Comparison of ENCODE assay signal across 2 cellular contexts in genomic region chr16:56400458-56400857, GRCh38.
TF ChIP-seq lines count a peak whose summit lies in the region.

No MANE protein-coding gene starts in this region.

TF ChIP-seq in HCT116, 20 proteins besides CTCF, POLR2A, EP300 and RAD21:
- TF ChIP-seq CBX3 (IDR thresholded peaks at IDR 0.05; ENCODE audit: low read depth) (no peak), ELF1 (IDR thresholded peaks at IDR 0.05; ENCODE audit: borderline replicate concordance, low read depth) (no peak), YY1 (IDR thresholded peaks at IDR 0.05; ENCODE audit: extremely low read depth, insufficient replicate concordance, low read depth, low read length) (no peak), REST (IDR thresholded peaks at IDR 0.05; ENCODE audit: low read depth) (no peak), SRF (IDR thresholded peaks at IDR 0.05; ENCODE audit: low read depth) (no peak), FOSL1 (IDR thresholded peaks at IDR 0.05; ENCODE audit: low read depth) (no peak), SP1 (IDR thresholded peaks at IDR 0.05; ENCODE audit: low read depth) (no peak), POLR2AphosphoS5 (IDR thresholded peaks at IDR 0.05; ENCODE audit: low read depth, low read length) (no peak), EGR1 (IDR thresholded peaks at IDR 0.05; ENCODE audit: low read depth) (no peak), EZH2phosphoT487 (IDR thresholded peaks at IDR 0.05; ENCODE audit: borderline replicate concordance) (no peak), EZH2 (IDR thresholded peaks at IDR 0.05) (no peak), JUND (IDR thresholded peaks at IDR 0.05) (no peak), ZBTB33 (IDR thresholded peaks at IDR 0.05; ENCODE audit: extremely low read depth, insufficient replicate concordance, low read length) (no peak), ZNF274 (IDR thresholded peaks at IDR 0.05; ENCODE audit: low read depth, low read length) (no peak), SIN3A (IDR thresholded peaks at IDR 0.05; ENCODE audit: low read depth) (no peak), CEBPB (IDR thresholded peaks at IDR 0.05; ENCODE audit: low read depth) (no peak)
- TF ChIP-seq, protein P1, sequence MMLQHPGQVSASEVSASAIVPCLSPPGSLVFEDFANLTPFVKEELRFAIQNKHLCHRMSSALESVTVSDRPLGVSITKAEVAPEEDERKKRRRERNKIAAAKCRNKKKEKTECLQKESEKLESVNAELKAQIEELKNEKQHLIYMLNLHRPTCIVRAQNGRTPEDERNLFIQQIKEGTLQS (IDR thresholded peaks at IDR 0.05): no peak
- TF ChIP-seq, protein P2, sequence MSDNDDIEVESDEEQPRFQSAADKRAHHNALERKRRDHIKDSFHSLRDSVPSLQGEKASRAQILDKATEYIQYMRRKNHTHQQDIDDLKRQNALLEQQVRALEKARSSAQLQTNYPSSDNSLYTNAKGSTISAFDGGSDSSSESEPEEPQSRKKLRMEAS (IDR thresholded peaks at IDR 0.05): no peak

TF ChIP-seq in GM12878, 131 proteins besides CTCF, POLR2A, EP300 and RAD21:
- TF ChIP-seq YBX1 (IDR thresholded peaks at IDR 0.05): no peak
- TF ChIP-seq FOXK2 (IDR thresholded peaks at IDR 0.05): no peak
- TF ChIP-seq POLR2AphosphoS5 (IDR thresholded peaks at IDR 0.05; ENCODE audit: low read length): no peak
- TF ChIP-seq, protein P3, sequence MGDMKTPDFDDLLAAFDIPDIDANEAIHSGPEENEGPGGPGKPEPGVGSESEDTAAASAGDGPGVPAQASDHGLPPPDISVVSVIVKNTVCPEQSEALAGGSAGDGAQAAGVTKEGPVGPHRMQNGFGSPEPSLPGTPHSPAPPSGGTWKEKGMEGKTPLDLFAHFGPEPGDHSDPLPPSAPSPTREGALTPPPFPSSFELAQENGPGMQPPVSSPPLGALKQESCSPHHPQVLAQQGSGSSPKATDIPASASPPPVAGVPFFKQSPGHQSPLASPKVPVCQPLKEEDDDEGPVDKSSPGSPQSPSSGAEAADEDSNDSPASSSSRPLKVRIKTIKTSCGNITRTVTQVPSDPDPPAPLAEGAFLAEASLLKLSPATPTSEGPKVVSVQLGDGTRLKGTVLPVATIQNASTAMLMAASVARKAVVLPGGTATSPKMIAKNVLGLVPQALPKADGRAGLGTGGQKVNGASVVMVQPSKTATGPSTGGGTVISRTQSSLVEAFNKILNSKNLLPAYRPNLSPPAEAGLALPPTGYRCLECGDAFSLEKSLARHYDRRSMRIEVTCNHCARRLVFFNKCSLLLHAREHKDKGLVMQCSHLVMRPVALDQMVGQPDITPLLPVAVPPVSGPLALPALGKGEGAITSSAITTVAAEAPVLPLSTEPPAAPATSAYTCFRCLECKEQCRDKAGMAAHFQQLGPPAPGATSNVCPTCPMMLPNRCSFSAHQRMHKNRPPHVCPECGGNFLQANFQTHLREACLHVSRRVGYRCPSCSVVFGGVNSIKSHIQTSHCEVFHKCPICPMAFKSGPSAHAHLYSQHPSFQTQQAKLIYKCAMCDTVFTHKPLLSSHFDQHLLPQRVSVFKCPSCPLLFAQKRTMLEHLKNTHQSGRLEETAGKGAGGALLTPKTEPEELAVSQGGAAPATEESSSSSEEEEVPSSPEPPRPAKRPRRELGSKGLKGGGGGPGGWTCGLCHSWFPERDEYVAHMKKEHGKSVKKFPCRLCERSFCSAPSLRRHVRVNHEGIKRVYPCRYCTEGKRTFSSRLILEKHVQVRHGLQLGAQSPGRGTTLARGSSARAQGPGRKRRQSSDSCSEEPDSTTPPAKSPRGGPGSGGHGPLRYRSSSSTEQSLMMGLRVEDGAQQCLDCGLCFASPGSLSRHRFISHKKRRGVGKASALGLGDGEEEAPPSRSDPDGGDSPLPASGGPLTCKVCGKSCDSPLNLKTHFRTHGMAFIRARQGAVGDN (IDR thresholded peaks at IDR 0.05): no peak
- TF ChIP-seq SREBF1 (IDR thresholded peaks at IDR 0.05; ENCODE audit: low read length): no peak
- TF ChIP-seq, protein P4, sequence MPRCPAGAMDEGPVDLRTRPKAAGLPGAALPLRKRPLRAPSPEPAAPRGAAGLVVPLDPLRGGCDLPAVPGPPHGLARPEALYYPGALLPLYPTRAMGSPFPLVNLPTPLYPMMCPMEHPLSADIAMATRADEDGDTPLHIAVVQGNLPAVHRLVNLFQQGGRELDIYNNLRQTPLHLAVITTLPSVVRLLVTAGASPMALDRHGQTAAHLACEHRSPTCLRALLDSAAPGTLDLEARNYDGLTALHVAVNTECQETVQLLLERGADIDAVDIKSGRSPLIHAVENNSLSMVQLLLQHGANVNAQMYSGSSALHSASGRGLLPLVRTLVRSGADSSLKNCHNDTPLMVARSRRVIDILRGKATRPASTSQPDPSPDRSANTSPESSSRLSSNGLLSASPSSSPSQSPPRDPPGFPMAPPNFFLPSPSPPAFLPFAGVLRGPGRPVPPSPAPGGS (IDR thresholded peaks at IDR 0.05; ENCODE audit: borderline replicate concordance, insufficient read depth, low read depth, low read length, poor library complexity, severe bottlenecking): no peak
- TF ChIP-seq RELA (IDR thresholded peaks at IDR 0.05; ENCODE audit: borderline replicate concordance, partially characterized antibody): no peak
- TF ChIP-seq PML (IDR thresholded peaks at IDR 0.05; ENCODE audit: low read length): no peak
- TF ChIP-seq RB1 (IDR thresholded peaks at IDR 0.05; ENCODE audit: borderline replicate concordance): no peak
